In genomic region chr20:61971595-61971994, GRCh38 we compare ENCODE assay signal across 8 cellular contexts.
DNase-seq lines count a peak whose midpoint lies in the region; ATAC-seq and TF ChIP-seq lines count a peak whose summit lies in the region.
"Not testable (repeated sequence)": the region's sequence is repeated elsewhere in the genome, so short reads cannot be mapped to it uniquely, and the experiment has no call there.

No MANE protein-coding gene starts in this region.

- H3K4me2 ChIP-seq in osteoblast (ENCODE audit: insufficient read depth, low read length), result not testable (repeated sequence)

- H3K79me2 ChIP-seq in osteoblast (ENCODE audit: insufficient read depth, low read length), result not testable (repeated sequence)

- DNase-seq in RWPE2 (ENCODE audit: low spot score) (peak; percentile 59), Right ventricle myocardium superior (peak; percentile 7), cardiac septum (ENCODE audit: low spot score) (peak; percentile 55), osteoblast (ENCODE audit: insufficient read length, low spot score, missing footprints) (peak; percentile 38), sciatic nerve (ENCODE audit: low spot score) (peak; percentile 25), sigmoid colon (peak; percentile 25), spleen (peak; percentile 36)
- peak; percentile 6 for DNase-seq in activated effector memory CD4-positive, alpha-beta T cell treated with anti-CD3 and anti-CD28 coated beads, Interleukin-2, amount 50 U/mL, for 16 hours

- H3K9me3 ChIP-seq in RWPE2 (ENCODE audit: severe bottlenecking); osteoblast (ENCODE audit: low read depth, low read length); sigmoid colon; spleen: not testable (repeated sequence)

- H3K27ac ChIP-seq in RWPE2 (ENCODE audit: poor library complexity, severe bottlenecking); osteoblast (ENCODE audit: low read depth, low read length); sigmoid colon; spleen: not testable (repeated sequence)

- intact Hi-C loops in Right ventricle myocardium superior (cut with DNase I); cardiac septum (cut with DNase I); sciatic nerve (cut with DNase I); sigmoid colon (cut with DNase I); spleen (cut with DNase I; ENCODE audit: low total_unique reads): not testable (repeated sequence)

- H3K27me3 ChIP-seq in RWPE2 (ENCODE audit: insufficient read depth, poor library complexity, severe bottlenecking); osteoblast (ENCODE audit: insufficient read depth, low read length); spleen (replicated peaks in 1 of 7): not testable (repeated sequence)
- H3K27me3 ChIP-seq in sigmoid colon, result peaks cover 0 to 22% (median 6%) of the 10 kb centered on the region in 3 donors

- not testable (repeated sequence) for TF ChIP-seq EP300 in sigmoid colon (IDR thresholded peaks at IDR 0.05)

- TF ChIP-seq POLR2A in sigmoid colon (IDR thresholded peaks at IDR 0.05); spleen (IDR thresholded peaks at IDR 0.05): not testable (repeated sequence)

- not testable (repeated sequence) for H3K4me3 ChIP-seq in RWPE2 (ENCODE audit: severe bottlenecking); osteoblast (ENCODE audit: insufficient read depth, low read length); sigmoid colon; spleen

- H2AFZ ChIP-seq in osteoblast (ENCODE audit: low read length), result not testable (repeated sequence)

- ATAC-seq in RWPE2 (ENCODE audit: low read depth); Right ventricle myocardium superior (ENCODE audit: poor library complexity); sciatic nerve: not testable (repeated sequence)

- H3K36me3 ChIP-seq in RWPE2 (ENCODE audit: low read depth) (peaks cover 25% of the 10 kb centered on the region), sigmoid colon (peaks cover 0 to 36% (median 20%) of the 10 kb centered on the region in 4 donors), spleen (peaks cover 0 to 51% (median 37%) of the 10 kb centered on the region in 6 donors)
- H3K36me3 ChIP-seq in osteoblast (ENCODE audit: insufficient read depth, low read length), result not testable (repeated sequence)

- not testable (repeated sequence) for H4K20me1 ChIP-seq in osteoblast (ENCODE audit: insufficient read depth, low read length)

- H3K4me1 ChIP-seq in RWPE2 (ENCODE audit: insufficient read depth, poor library complexity, severe bottlenecking); osteoblast (ENCODE audit: insufficient read depth, low read length); sigmoid colon; spleen: not testable (repeated sequence)

- WGBS in sigmoid colon, 2 donors, result 97% methylated on average over 12 to 13 of the region's 13 CpGs
- 95 to 99% (median 97%) methylated on average over 9 to 13 of the region's 13 CpGs for WGBS in spleen, 5 donors

- TF ChIP-seq CTCF in RWPE2 (IDR thresholded peaks at IDR 0.05; ENCODE audit: poor library complexity, severe bottlenecking); osteoblast (IDR thresholded peaks at IDR 0.05; ENCODE audit: extremely low read depth, low read depth, low read length); sigmoid colon (IDR thresholded peaks at IDR 0.05); spleen (IDR thresholded peaks at IDR 0.05 in 8 of 11, conservative IDR thresholded peaks at IDR 0.05 in 3 of 11): not testable (repeated sequence)

Comparison
In these comparisons a context has a peak if more than half of its experiments do, and no peak if none do; other contexts are left out.
1. DNase-seq: peak in every context shown above with its lines; median percentile 59 in RWPE2; 55 in cardiac septum; 38 in osteoblast; 36 in spleen; 25 in sciatic nerve; 25 in sigmoid colon; 7 in Right ventricle myocardium superior; 6 in activated effector memory CD4-positive, alpha-beta T cell treated with anti-CD3 and anti-CD28 coated beads, Interleukin-2, amount 50 U/mL, for 16 hours.